Comparison of ENCODE assay signal across 13 cellular contexts in the genomic region with DNA sequence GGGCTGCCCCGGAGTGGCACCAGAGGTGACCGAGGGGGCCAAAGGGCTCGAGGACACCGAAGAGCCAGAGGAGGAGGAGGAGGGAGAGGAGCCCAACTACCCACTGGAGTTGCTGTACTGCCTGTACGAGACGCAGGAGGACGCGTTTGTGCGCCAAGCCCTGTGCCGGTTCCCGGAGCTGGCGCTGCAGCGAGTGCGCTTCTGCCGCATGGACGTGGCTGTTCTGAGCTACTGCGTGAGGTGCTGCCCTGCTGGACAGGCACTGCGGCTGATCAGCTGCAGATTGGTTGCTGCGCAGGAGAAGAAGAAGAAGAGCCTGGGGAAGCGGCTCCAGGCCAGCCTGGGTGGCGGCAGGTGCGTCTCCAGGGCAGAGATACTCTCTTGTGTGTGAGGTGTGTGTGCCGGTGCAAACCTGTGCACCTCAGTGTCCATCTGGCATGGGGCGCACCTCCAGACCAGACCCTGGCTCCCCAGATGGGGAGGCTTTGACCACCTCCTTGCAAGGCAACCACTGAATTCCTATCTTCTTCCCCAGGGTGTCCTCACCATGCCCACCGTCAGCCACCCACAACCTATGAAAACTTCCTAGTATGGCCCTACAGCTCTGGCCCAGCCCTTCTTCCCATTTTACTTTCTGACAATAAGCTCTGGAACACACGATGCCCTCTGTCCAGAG. TPM values are rescaled to one million over a fixed set of nuclear protein-coding genes. Genes with fewer than 3 reads are reported as not detected.
DNase-seq lines count a peak whose midpoint lies in the region; ATAC-seq, FAIRE-seq and TF ChIP-seq lines count a peak whose summit lies in the region.
"Had no signal": no experiment of that assay in that cellular context is flagged by ENCODE, and none has a peak within 500 bp of the region (broad histone marks: within the 10 kb centered on the region; RNA-seq: fewer than 3 reads in every experiment).

No MANE protein-coding gene starts in this region.

- peaks cover 10% of the 10 kb centered on the region for H3K27me3 ChIP-seq in CD4-positive, alpha-beta T cell (ENCODE audit: control insufficient read depth, insufficient read depth, low read length)
- H3K27me3 ChIP-seq in K562 (ENCODE audit: control insufficient read depth in 2 of 2, insufficient read depth in 2 of 2, low read length in 2 of 2): no peaks in the 10 kb centered on the region

- no peak for TF ChIP-seq POLR2A in K562 (conservative IDR thresholded peaks at IDR 0.05)

- no peak for TF ChIP-seq EP300 in K562 (IDR thresholded peaks at IDR 0.05; ENCODE audit: low read length)

- H3K9me1 ChIP-seq in K562 (ENCODE audit: control insufficient read depth, insufficient read depth, low read length): no peaks in the 10 kb centered on the region

- peaks cover 15% of the 10 kb centered on the region for H3K36me3 Mint-ChIP-seq in CD4-positive, alpha-beta T cell (ENCODE audit: low read depth)
- H3K36me3 Mint-ChIP-seq in natural killer cell treated with Interleukin-12 subunit alpha and Interleukin-12 subunit beta and Interleukin-15 and Interleukin-18, amount 100 ng/mL, for 72 hours: no peaks in the 10 kb centered on the region

- BruUV-seq in K562 (replicated peaks; lab: Mats Ljungman, UMichigan): no TSS peak

- no peak overlapping the region for H2AFZ ChIP-seq in K562 (ENCODE audit: low read depth, low read length)

- no peak for FAIRE-seq in K562 (lab: Jason Lieb, UNC)
- FAIRE-seq: endometrium had no signal

- H3K9ac ChIP-seq in K562 (ENCODE audit: insufficient read depth in 1 of 2, low read depth in 2 of 2, low read length in 2 of 2): peak overlapping the region in 1 of 2 experiments; percentile 75; a peak in 1 of 4 replicates

- no peak for TF ChIP-seq CTCF in CD4-positive, alpha-beta T cell (IDR thresholded peaks at IDR 0.05)
- TF ChIP-seq CTCF in K562 (IDR thresholded peaks at IDR 0.05 in 2 of 3, conservative IDR thresholded peaks at IDR 0.05 in 1 of 3; ENCODE audit: insufficient read depth in 2 of 3, low read depth in 1 of 3, low read length in 3 of 3): no peak

- in situ Hi-C loops in K562 (cut with MboI): no loop called here

- no peaks in the 10 kb centered on the region for H3K9me3 Mint-ChIP-seq in CD4-positive, alpha-beta T cell
- H3K9me3 Mint-ChIP-seq in natural killer cell treated with Interleukin-12 subunit alpha and Interleukin-12 subunit beta and Interleukin-15 and Interleukin-18, amount 100 ng/mL, for 72 hours: no peaks in the 10 kb centered on the region

- H3K4me1 ChIP-seq in K562 (replicated peaks in 1 of 2; ENCODE audit: control insufficient read depth in 2 of 2, insufficient read depth in 2 of 2, low read length in 2 of 2): peaks cover 18 to 61% of the 10 kb centered on the region in 2 experiments

- H3K4me3 ChIP-seq in K562: no peak overlapping the region
- H3K4me3 ChIP-seq: SJSA1 had no signal

- 84% methylated on average over 24 of the region's 26 CpGs for WGBS in K562 (ENCODE audit: insufficient coverage, low coverage, missing lambda C conversion rate)

- peak overlapping the region; percentile 81 for H3K27ac Mint-ChIP-seq in CD4-positive, alpha-beta T cell
- no peak overlapping the region for H3K27ac Mint-ChIP-seq in natural killer cell treated with Interleukin-12 subunit alpha and Interleukin-12 subunit beta and Interleukin-15 and Interleukin-18, amount 100 ng/mL, for 72 hours

- no peak for TF ChIP-seq RAD21 in K562 (CRISPR knock-in tag; conservative IDR thresholded peaks at IDR 0.05 in 1 of 2, IDR thresholded peaks at IDR 0.05 in 1 of 2)

- no peaks in the 10 kb centered on the region for H4K20me1 ChIP-seq in K562 (replicated peaks; ENCODE audit: control insufficient read depth, insufficient read depth, low read length)

- peaks cover 58% of the 10 kb centered on the region for H3K4me1 Mint-ChIP-seq in CD4-positive, alpha-beta T cell (ENCODE audit: low read depth)
- H3K4me1 Mint-ChIP-seq in natural killer cell treated with Interleukin-12 subunit alpha and Interleukin-12 subunit beta and Interleukin-15 and Interleukin-18, amount 100 ng/mL, for 72 hours (ENCODE audit: low read depth in 2 of 2): peaks cover 19 to 38% of the 10 kb centered on the region in 2 donors

- H3K4me2 ChIP-seq in K562 (ENCODE audit: insufficient read depth, low read length): no peak overlapping the region

- POLR2A ChIA-PET in CD4-positive, alpha-beta T cell (lab: Charles Lee): interaction anchor here (0.7 to 9.1 kb wide), 15 partner anchors 7 to 134 kb away, joined by 3 to 185 read pairs (median 7); partner anchors contain the start of genes BET1L, IFITM2, PGGHG and PSMD13
- POLR2A ChIA-PET in K562 (lab: Yijun Ruan, JAX): interaction anchor here (1.0 kb wide), 3 partner anchors 10 to 74 kb away, joined by 3 to 4 read pairs (median 3); no protein-coding TSS in a partner anchor

- H3K27me3 Mint-ChIP-seq in CD4-positive, alpha-beta T cell: peaks cover 12% of the 10 kb centered on the region
- peaks cover 20 to 28% of the 10 kb centered on the region in 2 donors for H3K27me3 Mint-ChIP-seq in natural killer cell treated with Interleukin-12 subunit alpha and Interleukin-12 subunit beta and Interleukin-15 and Interleukin-18, amount 100 ng/mL, for 72 hours

- H3K79me2 ChIP-seq in K562 (ENCODE audit: control insufficient read depth, insufficient read depth, low read length): no peaks in the 10 kb centered on the region; the same call in 2 of the 3 replicates

- H3K4me3 Mint-ChIP-seq in CD4-positive, alpha-beta T cell: peak overlapping the region; percentile 93
- H3K4me3 Mint-ChIP-seq in natural killer cell treated with Interleukin-12 subunit alpha and Interleukin-12 subunit beta and Interleukin-15 and Interleukin-18, amount 100 ng/mL, for 72 hours: peak overlapping the region; percentile 62

- DNase-seq in 8988T (peak; percentile 48), K562 (ENCODE audit: extremely low read depth in 1 of 4, low spot score in 3 of 4) (no peak), COLO668 (lab: John Stamatoyannopoulos, UW; ENCODE audit: unreplicated experiment) (no peak), UCSD-AML1 (lab: John Stamatoyannopoulos, UW; ENCODE audit: unreplicated experiment) (no peak)
- peak in 1 of 10 experiments; percentile 59 for DNase-seq in CD4-positive, alpha-beta T cell
- peak; percentile 50 for DNase-seq in natural killer cell treated with Interleukin-12 subunit alpha and Interleukin-12 subunit beta and Interleukin-15 and Interleukin-18, amount 100 ng/mL, for 72 hours (ENCODE audit: low spot score)

- peaks cover 3% of the 10 kb centered on the region; the same call in 1 of the 3 replicates for H3K36me3 ChIP-seq in K562 (ENCODE audit: control insufficient read depth, insufficient read depth, low read length)
- H3K36me3 ChIP-seq: SJSA1 had no signal

- intact Hi-C loops in CD4-positive, alpha-beta T cell (cut with DNase I, micrococcal nuclease): no loop called here
- intact Hi-C loops in K562 (cut with micrococcal nuclease): no loop called here

- ATAC-seq in CD4-positive, alpha-beta T cell (ENCODE audit: poor library complexity): peak; percentile 16
- ATAC-seq in K562 (no peak), GM19467 (IDR thresholded peaks at IDR 0.05; ENCODE audit: unreplicated experiment) (no peak), GM18511 (IDR thresholded peaks at IDR 0.05; ENCODE audit: unreplicated experiment) (no peak)
- ATAC-seq in natural killer cell treated with Interleukin-12 subunit alpha and Interleukin-12 subunit beta and Interleukin-15 and Interleukin-18, amount 100 ng/mL, for 72 hours: no peak

- no peaks in the 10 kb centered on the region for H3K9me3 ChIP-seq in CD4-positive, alpha-beta T cell (ENCODE audit: control insufficient read depth, low read length)
- H3K9me3 ChIP-seq in K562 (replicated peaks; ENCODE audit: control insufficient read depth, insufficient read depth, low read depth, low read length): peaks cover 4% of the 10 kb centered on the region; the same call in 1 of the 2 replicates

- CTCF ChIA-PET in CD4-positive, alpha-beta T cell (lab: Charles Lee): interaction anchor here (3.3 kb wide), 1 partner anchor 30 kb away, joined by 29 read pairs; no protein-coding TSS in a partner anchor
- CTCF ChIA-PET in K562 (lab: Yijun Ruan, JAX; ENCODE audit: low intra/inter-chr PET ratio): no interaction called here

- peak overlapping the region; percentile 4 for H3K27ac ChIP-seq in CD4-positive, alpha-beta T cell (ENCODE audit: low read depth, low read length)
- H3K27ac ChIP-seq in K562 (ENCODE audit: extremely low read depth, low read depth, low read length): no peak overlapping the region
- H3K27ac ChIP-seq: SJSA1 had no signal

RNA-seq across cellular contexts. Expression of gene NLRP6, which starts 3.4 kb away (rescaled TPM):
- total RNA-seq in CD4-positive, alpha-beta T cell: 10 to 100 TPM; 14.4 to 14.7 TPM
- total RNA-seq in K562 (2011; cell fraction: chromatin; rRNA removed; ENCODE audit: low replicate concordance): 0.51 TPM in 1 of 2 replicates, not detected in the other
- 0.26 and 0.67 TPM in 2 replicates for total RNA-seq in K562 (2011; cell fraction: nucleolus; rRNA removed)
- total RNA-seq in K562 (2011; cell fraction: nucleoplasm; rRNA removed): 0.22 and 0.46 TPM in 2 replicates
- total RNA-seq in K562 (2014; rRNA removed): 0.08 and 0.14 TPM in 2 replicates
- total RNA-seq in K562 (2014; rRNA removed; fragmentation: Illumina TruSeq; extraction: Trizol): not detected in 2 replicates
- not detected in 2 replicates for total RNA-seq in K562 (2015; rRNA removed; fragmentation: Illumina TruSeq; extraction: Trizol)
- 0.18 TPM in 1 of 2 replicates, not detected in the other for total RNA-seq in K562 (2021)
- polyA plus RNA-seq in K562 (2011; rRNA removed): 0.03 TPM in 1 of 2 replicates, not detected in the other
- polyA plus RNA-seq in K562 (2011; cell fraction: cytosol; rRNA removed): 0.03 TPM in 1 of 2 replicates, not detected in the other
- polyA plus RNA-seq in K562 (2011; cell fraction: nucleus; rRNA removed): 0.06 TPM in 2 replicates
- polyA plus RNA-seq in K562 (2012): 0.42 and 0.73 TPM in 2 replicates
- polyA plus RNA-seq in K562 (2014; fragmentation: Illumina TruSeq; extraction: Trizol): not detected in 2 replicates
- polyA plus RNA-seq in K562 (2014; fragmentation: Nextera tagmentation; extraction: Ambion mirVana): not detected
- 0.15 and 0.16 TPM in 2 replicates for polyA plus RNA-seq in K562 (2014; rRNA removed)
- not detected in 2 replicates for polyA minus RNA-seq in K562 (2011; rRNA and poly(A)+ RNA removed)
- polyA minus RNA-seq in K562 (2011; cell fraction: cytosol; rRNA and poly(A)+ RNA removed): not detected in 2 replicates
- 0.11 TPM in 1 of 2 replicates, not detected in the other for polyA minus RNA-seq in K562 (2011; cell fraction: nucleus; rRNA and poly(A)+ RNA removed)
- 1 to 10 TPM in 1 of 2 donors, under 1 TPM in 1; 0.26 to 1.2 TPM for total RNA-seq in natural killer cell treated with Interleukin-12 subunit alpha and Interleukin-12 subunit beta and Interleukin-15 and Interleukin-18, amount 100 ng/mL, for 72 hours
- total RNA-seq: glomerular endothelial cell, SJSA1 had no signal

RNA-seq across cellular contexts. Expression of gene PGGHG, which starts 7.3 kb away (rescaled TPM):
- 100 to 1,000 TPM; 670 to 671 TPM for total RNA-seq in CD4-positive, alpha-beta T cell
- total RNA-seq in K562 (2011; cell fraction: chromatin; rRNA removed; ENCODE audit: low replicate concordance): 121 and 331 TPM in 2 replicates
- total RNA-seq in K562 (2011; cell fraction: nucleolus; rRNA removed): 233 and 250 TPM in 2 replicates
- 139 and 152 TPM in 2 replicates for total RNA-seq in K562 (2011; cell fraction: nucleoplasm; rRNA removed)
- total RNA-seq in K562 (2014; rRNA removed) (25.7 and 34.3 TPM in 2 replicates), K562 (2014; rRNA removed; fragmentation: Illumina TruSeq; extraction: Trizol) (3.3 and 5.1 TPM in 2 replicates), K562 (2015; rRNA removed; fragmentation: Illumina TruSeq; extraction: Trizol) (13.8 and 15.2 TPM in 2 replicates), K562 (2021) (55.9 and 73.1 TPM in 2 replicates)
- polyA plus RNA-seq in K562 (2011; rRNA removed) (18.1 and 48.0 TPM in 2 replicates), K562 (2014; fragmentation: Illumina TruSeq; extraction: Trizol) (18.3 and 23.2 TPM in 2 replicates), K562 (2014; fragmentation: Nextera tagmentation; extraction: Ambion mirVana) (under 1 TPM; 0.38 to 0.84 TPM), K562 (2014; rRNA removed) (74.2 and 85.1 TPM in 2 replicates)
- 11.1 and 18.3 TPM in 2 replicates for polyA plus RNA-seq in K562 (2011; cell fraction: cytosol; rRNA removed)
- polyA plus RNA-seq in K562 (2011; cell fraction: nucleus; rRNA removed): 636 and 650 TPM in 2 replicates
- 54.9 and 131 TPM in 2 replicates for polyA plus RNA-seq in K562 (2012)
- 2.3 TPM in 2 replicates for polyA minus RNA-seq in K562 (2011; rRNA and poly(A)+ RNA removed)
- 4.9 and 8.6 TPM in 2 replicates for polyA minus RNA-seq in K562 (2011; cell fraction: cytosol; rRNA and poly(A)+ RNA removed)
- 43.4 and 50.0 TPM in 2 replicates for polyA minus RNA-seq in K562 (2011; cell fraction: nucleus; rRNA and poly(A)+ RNA removed)
- total RNA-seq in natural killer cell treated with Interleukin-12 subunit alpha and Interleukin-12 subunit beta and Interleukin-15 and Interleukin-18, amount 100 ng/mL, for 72 hours: 10 to 100 TPM; 17.0 to 24.9 TPM

RNA-seq across cellular contexts. Expression of gene IFITM5, which starts 17.7 kb away (rescaled TPM):
- not detected for total RNA-seq in CD4-positive, alpha-beta T cell
- not detected in 2 replicates for total RNA-seq in K562 (2011; cell fraction: chromatin; rRNA removed; ENCODE audit: low replicate concordance)
- not detected in 2 replicates for total RNA-seq in K562 (2011; cell fraction: nucleolus; rRNA removed)
- not detected in 2 replicates for total RNA-seq in K562 (2011; cell fraction: nucleoplasm; rRNA removed)
- total RNA-seq in K562 (2014; rRNA removed) (not detected in 2 replicates), K562 (2014; rRNA removed; fragmentation: Illumina TruSeq; extraction: Trizol) (not detected in 2 replicates), K562 (2015; rRNA removed; fragmentation: Illumina TruSeq; extraction: Trizol) (not detected in 2 replicates), K562 (2021) (not detected in 2 replicates)
- polyA plus RNA-seq in K562 (2011; rRNA removed) (not detected in 2 replicates), K562 (2014; fragmentation: Illumina TruSeq; extraction: Trizol) (not detected in 2 replicates), K562 (2014; fragmentation: Nextera tagmentation; extraction: Ambion mirVana) (not detected), K562 (2014; rRNA removed) (0.19 TPM in 1 of 2 replicates, not detected in the other)
- polyA plus RNA-seq in K562 (2011; cell fraction: cytosol; rRNA removed): not detected in 2 replicates
- not detected in 2 replicates for polyA plus RNA-seq in K562 (2011; cell fraction: nucleus; rRNA removed)
- polyA plus RNA-seq in K562 (2012): not detected in 2 replicates
- not detected in 2 replicates for polyA minus RNA-seq in K562 (2011; rRNA and poly(A)+ RNA removed)
- not detected in 2 replicates for polyA minus RNA-seq in K562 (2011; cell fraction: cytosol; rRNA and poly(A)+ RNA removed)
- not detected in 2 replicates for polyA minus RNA-seq in K562 (2011; cell fraction: nucleus; rRNA and poly(A)+ RNA removed)
- total RNA-seq in natural killer cell treated with Interleukin-12 subunit alpha and Interleukin-12 subunit beta and Interleukin-15 and Interleukin-18, amount 100 ng/mL, for 72 hours: not detected
- total RNA-seq: activated CD8-positive, alpha-beta memory T cell treated with anti-CD3 and anti-CD28 coated beads for 36 hours; aorta; glomerular endothelial cell; SJSA1 had no signal
- polyA plus RNA-seq: aorta had no signal

RNA-seq across cellular contexts. Expression of gene IFITM2, which starts 26.0 kb away (rescaled TPM):
- total RNA-seq in CD4-positive, alpha-beta T cell: 100 to 1,000 TPM; 364 to 383 TPM
- 6.5 and 20.8 TPM in 2 replicates for total RNA-seq in K562 (2011; cell fraction: chromatin; rRNA removed; ENCODE audit: low replicate concordance)
- total RNA-seq in K562 (2011; cell fraction: nucleolus; rRNA removed): 47.0 and 138 TPM in 2 replicates
- 31.5 and 44.9 TPM in 2 replicates for total RNA-seq in K562 (2011; cell fraction: nucleoplasm; rRNA removed)
- total RNA-seq in K562 (2014; rRNA removed) (52.8 and 187 TPM in 2 replicates), K562 (2014; rRNA removed; fragmentation: Illumina TruSeq; extraction: Trizol) (137 and 145 TPM in 2 replicates), K562 (2015; rRNA removed; fragmentation: Illumina TruSeq; extraction: Trizol) (290 and 356 TPM in 2 replicates), K562 (2021) (693 and 698 TPM in 2 replicates)
- polyA plus RNA-seq in K562 (2011; rRNA removed) (205 and 655 TPM in 2 replicates), K562 (2014; fragmentation: Illumina TruSeq; extraction: Trizol) (472 and 547 TPM in 2 replicates), K562 (2014; fragmentation: Nextera tagmentation; extraction: Ambion mirVana) (1,000 to 10,000 TPM; 3,629 to 4,872 TPM), K562 (2014; rRNA removed) (255 and 328 TPM in 2 replicates)
- 600 and 1,150 TPM in 2 replicates for polyA plus RNA-seq in K562 (2011; cell fraction: cytosol; rRNA removed)
- polyA plus RNA-seq in K562 (2011; cell fraction: nucleus; rRNA removed): 59.9 and 198 TPM in 2 replicates
- 488 and 506 TPM in 2 replicates for polyA plus RNA-seq in K562 (2012)
- 69.9 and 190 TPM in 2 replicates for polyA minus RNA-seq in K562 (2011; rRNA and poly(A)+ RNA removed)
- polyA minus RNA-seq in K562 (2011; cell fraction: cytosol; rRNA and poly(A)+ RNA removed): 143 and 401 TPM in 2 replicates
- 14.8 and 71.3 TPM in 2 replicates for polyA minus RNA-seq in K562 (2011; cell fraction: nucleus; rRNA and poly(A)+ RNA removed)
- total RNA-seq in natural killer cell treated with Interleukin-12 subunit alpha and Interleukin-12 subunit beta and Interleukin-15 and Interleukin-18, amount 100 ng/mL, for 72 hours: 100 to 1,000 TPM in 1 of 2 donors, 10 to 100 TPM in 1; 87.9 to 171 TPM

RNA-seq across cellular contexts. Expression of gene IFITM1, which starts 32.2 kb away (rescaled TPM):
- 100 to 1,000 TPM; 286 to 306 TPM for total RNA-seq in CD4-positive, alpha-beta T cell
- total RNA-seq in K562 (2011; cell fraction: chromatin; rRNA removed; ENCODE audit: low replicate concordance): 394 and 929 TPM in 2 replicates
- total RNA-seq in K562 (2011; cell fraction: nucleolus; rRNA removed): 1,445 and 1,483 TPM in 2 replicates
- 1,061 and 1,262 TPM in 2 replicates for total RNA-seq in K562 (2011; cell fraction: nucleoplasm; rRNA removed)
- 793 and 818 TPM in 2 replicates for total RNA-seq in K562 (2014; rRNA removed)
- 572 and 787 TPM in 2 replicates for total RNA-seq in K562 (2014; rRNA removed; fragmentation: Illumina TruSeq; extraction: Trizol)
- 979 and 985 TPM in 2 replicates for total RNA-seq in K562 (2015; rRNA removed; fragmentation: Illumina TruSeq; extraction: Trizol)
- total RNA-seq in K562 (2021): 691 and 717 TPM in 2 replicates
- polyA plus RNA-seq in K562 (2011; rRNA removed): 900 and 1,311 TPM in 2 replicates
- 2,724 and 2,737 TPM in 2 replicates for polyA plus RNA-seq in K562 (2011; cell fraction: cytosol; rRNA removed)
- polyA plus RNA-seq in K562 (2011; cell fraction: nucleus; rRNA removed): 780 and 1,049 TPM in 2 replicates
- 1,084 and 1,212 TPM in 2 replicates for polyA plus RNA-seq in K562 (2012)
- 1,966 and 1,984 TPM in 2 replicates for polyA plus RNA-seq in K562 (2014; fragmentation: Illumina TruSeq; extraction: Trizol)
- polyA plus RNA-seq in K562 (2014; fragmentation: Nextera tagmentation; extraction: Ambion mirVana): 1,000 to 10,000 TPM; 4,252 to 5,579 TPM
- 974 and 999 TPM in 2 replicates for polyA plus RNA-seq in K562 (2014; rRNA removed)
- polyA minus RNA-seq in K562 (2011; rRNA and poly(A)+ RNA removed): 752 and 801 TPM in 2 replicates
- 577 and 662 TPM in 2 replicates for polyA minus RNA-seq in K562 (2011; cell fraction: cytosol; rRNA and poly(A)+ RNA removed)
- polyA minus RNA-seq in K562 (2011; cell fraction: nucleus; rRNA and poly(A)+ RNA removed): 139 and 266 TPM in 2 replicates
- 10 to 100 TPM; 58.1 to 71.0 TPM for total RNA-seq in natural killer cell treated with Interleukin-12 subunit alpha and Interleukin-12 subunit beta and Interleukin-15 and Interleukin-18, amount 100 ng/mL, for 72 hours

Comparison
In these comparisons a context has a peak if more than half of its experiments do, and no peak if none do; other contexts are left out.
1. DNase-seq: peak in 8988T (single experiment) and natural killer cell treated with Interleukin-12 subunit alpha and Interleukin-12 subunit beta and Interleukin-15 and Interleukin-18, amount 100 ng/mL, for 72 hours (single experiment); none in K562 (0 of 4), COLO668 (single experiment) and UCSD-AML1 (single experiment).
2. RNA of gene NLRP6, which starts 3.4 kb away (total RNA-seq): 14.4 to 14.7 TPM in CD4-positive, alpha-beta T cell; 0.26 to 1.2 TPM in natural killer cell treated with Interleukin-12 subunit alpha and Interleukin-12 subunit beta and Interleukin-15 and Interleukin-18, amount 100 ng/mL, for 72 hours and 0.08 to 0.67 TPM in K562; every median in the first group is over 4 times any median in the second.